32 cellular contexts compared by ENCODE assay signal in the genomic region with DNA sequence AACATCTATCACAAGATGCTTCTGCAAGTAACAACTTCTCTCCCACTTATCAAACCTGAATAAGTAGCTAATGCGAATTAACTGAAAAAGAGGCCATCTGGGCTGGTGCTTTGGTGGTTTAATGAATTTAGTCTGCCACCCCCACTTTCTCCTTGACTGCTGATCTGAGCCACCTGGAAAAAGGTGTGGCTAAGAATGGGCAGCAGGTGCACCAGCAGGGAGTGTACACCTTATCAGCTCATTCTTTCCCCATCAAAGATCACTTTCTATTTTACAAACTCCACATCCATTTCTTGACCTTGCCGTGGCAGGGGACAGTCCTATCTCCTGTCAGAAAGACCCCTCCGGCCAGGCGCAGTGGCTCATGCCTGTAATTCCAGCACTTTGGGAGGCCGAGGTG. TPM values are rescaled to one million over a fixed set of nuclear protein-coding genes. Genes with fewer than 3 reads are reported as not detected.
"Had no signal": no experiment of that assay in that cellular context is flagged by ENCODE, and none has a peak within 500 bp of the region (broad histone marks: within the 10 kb centered on the region; RNA-seq: fewer than 3 reads in every experiment).

No MANE protein-coding gene starts in this region.

- H3K9me3 Mint-ChIP-seq: memory B cell; naive thymus-derived CD4-positive, alpha-beta T cell; nephron; stimulated activated effector memory CD8-positive, alpha-beta T cell treated with anti-CD3 and anti-CD28 coated beads, Interleukin-12 subunit alpha, Interleukin-12 subunit beta, amount 100 ng/mL, for 72 hours; type B pancreatic cell had no signal

- H3K4me1 Mint-ChIP-seq: memory B cell; nephron; stimulated activated effector memory CD8-positive, alpha-beta T cell treated with anti-CD3 and anti-CD28 coated beads, Interleukin-12 subunit alpha, Interleukin-12 subunit beta, amount 100 ng/mL, for 72 hours had no signal

- FAIRE-seq: endothelial cell of umbilical vein, kidney had no signal

- H3K27ac ChIP-seq: coronary artery, esophagus muscularis mucosa, foreskin keratinocyte, gastroesophageal sphincter, heart left ventricle, hepatocyte, neural progenitor cell, prostate gland, right atrium auricular region, testis, tibial artery had no signal

- DNase-seq: dermis blood vessel endothelial cell; effector memory CD4-positive, alpha-beta T cell; foreskin keratinocyte; heart left ventricle; kidney; left ventricle myocardium superior; naive thymus-derived CD4-positive, alpha-beta T cell; nucleus accumbens; stimulated activated CD4-positive, alpha-beta T cell treated with anti-CD3 and anti-CD28 coated beads, Interleukin-2, amount 100 ng/mL, for 24 hours; stimulated activated CD4-positive, alpha-beta T cell treated with anti-CD3 and anti-CD28 coated beads, Interleukin-4, amount 100 ng/mL, for 24 hours; stimulated activated naive CD8-positive, alpha-beta T cell treated with anti-CD3 and anti-CD28 coated beads, Interleukin-15, Interleukin-2, amounts not matched to agents 100 U/mL and 50 U/mL, for 24 hours; substantia nigra; testis; tibial artery had no signal

- H3K36me3 ChIP-seq: gastroesophageal sphincter, heart left ventricle, neural progenitor cell, prostate gland, right atrium auricular region, tibial artery had no signal

- H3K36me3 Mint-ChIP-seq: stimulated activated effector memory CD8-positive, alpha-beta T cell treated with anti-CD3 and anti-CD28 coated beads, Interleukin-12 subunit alpha, Interleukin-12 subunit beta, amount 100 ng/mL, for 72 hours; type B pancreatic cell had no signal

- H3K27me3 ChIP-seq: esophagus muscularis mucosa, foreskin keratinocyte, gastroesophageal sphincter, heart left ventricle, hepatocyte, right atrium auricular region, testis, tibial artery had no signal

- H3K4me3 ChIP-seq: coronary artery, esophagus muscularis mucosa, gastroesophageal sphincter, heart left ventricle, hepatocyte, lung, neural progenitor cell, prostate gland, right atrium auricular region, testis, tibial artery had no signal

- H3K9me3 ChIP-seq: esophagus muscularis mucosa, gastroesophageal sphincter, heart left ventricle, prostate gland, right atrium auricular region, testis, tibial artery had no signal

- H3K27ac Mint-ChIP-seq: memory B cell; naive thymus-derived CD4-positive, alpha-beta T cell; nephron; stimulated activated effector memory CD8-positive, alpha-beta T cell treated with anti-CD3 and anti-CD28 coated beads, Interleukin-12 subunit alpha, Interleukin-12 subunit beta, amount 100 ng/mL, for 72 hours; type B pancreatic cell had no signal

- H3K4me1 ChIP-seq: esophagus muscularis mucosa, foreskin keratinocyte, gastroesophageal sphincter, heart left ventricle, neural progenitor cell, prostate gland, right atrium auricular region, testis, tibial artery had no signal

- H3K4me3 Mint-ChIP-seq: memory B cell; naive thymus-derived CD4-positive, alpha-beta T cell; nephron; neural progenitor cell; stimulated activated effector memory CD8-positive, alpha-beta T cell treated with anti-CD3 and anti-CD28 coated beads, Interleukin-12 subunit alpha, Interleukin-12 subunit beta, amount 100 ng/mL, for 72 hours; type B pancreatic cell had no signal

RNA-seq across cellular contexts. Expression of gene RFPL3, which starts 6.5 kb away (rescaled TPM):
- total RNA-seq: dermis blood vessel endothelial cell; endothelial cell of umbilical vein; epithelial cell of proximal tubule; esophagus muscularis mucosa; fibroblast of lung; foreskin keratinocyte; gastroesophageal sphincter; heart left ventricle; hepatocyte; kidney; left ventricle myocardium superior; lung; naive thymus-derived CD4-positive, alpha-beta T cell; osteocyte; right atrium auricular region; sciatic nerve; urinary bladder had no signal
- polyA plus RNA-seq: endothelial cell of umbilical vein; fibroblast of lung; foreskin keratinocyte; heart left ventricle; hepatocyte; lung; naive thymus-derived CD4-positive, alpha-beta T cell; urinary bladder had no signal
